ENCODE assay signal across 8 cellular contexts in the genomic region with DNA sequence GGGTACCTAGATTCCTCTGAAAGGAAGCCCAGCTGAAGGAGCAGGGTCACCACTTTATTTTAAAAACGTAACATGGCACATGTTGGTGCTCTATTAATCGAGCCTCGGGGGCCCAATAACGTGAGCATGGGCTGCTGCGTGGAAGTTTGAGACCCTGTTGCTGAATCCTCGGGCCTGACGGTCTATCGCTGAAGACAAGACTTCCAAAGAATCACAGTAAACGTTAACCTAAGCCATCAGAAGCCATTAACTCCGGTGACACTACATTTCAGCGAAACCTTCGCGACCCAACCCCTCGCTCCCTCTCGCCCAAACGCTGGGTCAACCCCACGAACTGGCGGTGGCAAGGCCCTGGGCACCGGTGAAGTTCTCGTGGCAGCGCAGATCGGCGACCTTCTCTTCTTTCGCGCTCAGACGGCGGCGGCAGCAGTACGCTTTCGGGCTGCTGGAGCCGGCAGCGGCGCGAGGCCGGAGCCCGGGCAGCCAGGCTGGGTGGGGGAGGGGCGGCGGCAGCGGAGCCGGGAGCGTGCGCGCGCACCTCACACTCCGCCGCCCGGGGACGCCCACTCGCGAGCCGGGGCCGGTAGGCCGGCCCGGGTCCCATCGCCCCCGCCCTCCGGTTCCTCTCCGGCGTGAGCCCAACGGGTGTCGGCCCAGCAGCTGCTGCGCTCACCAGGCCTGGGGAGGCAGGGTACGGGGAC. TPM values are rescaled to one million over a fixed set of nuclear protein-coding genes. Genes with fewer than 3 reads are reported as not detected.
A peak's percentile ranks its signal among the peaks of the same experiment; 100 is the strongest.
DNase-seq lines count a peak whose midpoint lies in the region; ATAC-seq and TF ChIP-seq lines count a peak whose summit lies in the region.

No MANE protein-coding gene starts in this region.

- peak overlapping the region; percentile 100 for H2BK5ac ChIP-seq in trophoblast cell (ENCODE audit: low read depth, low read length, poor library complexity)

- ATAC-seq in GM21717 (IDR thresholded peaks at IDR 0.05; ENCODE audit: unreplicated experiment): peak; percentile 35

- no peaks in the 10 kb centered on the region for H3K27me3 ChIP-seq in cardiac muscle cell
- no peaks in the 10 kb centered on the region for H3K27me3 ChIP-seq in trophoblast cell (ENCODE audit: insufficient read depth, low read length)
- H3K27me3 ChIP-seq in tibial artery: no peaks in the 10 kb centered on the region

- peak overlapping the region; percentile 97 for H3K27ac ChIP-seq in cardiac muscle cell
- H3K27ac ChIP-seq in trophoblast cell (ENCODE audit: low read depth, low read length): peak overlapping the region; percentile 100
- H3K27ac ChIP-seq in tibial artery: peak overlapping the region; percentile 86 to 98

- H3K23ac ChIP-seq in trophoblast cell (ENCODE audit: low read length): no peak overlapping the region

- H3K18ac ChIP-seq in trophoblast cell (ENCODE audit: low read length): peak overlapping the region; percentile 100

- intact Hi-C loops in tibial artery (cut with DNase I; ENCODE audit: low total_unique reads): loop anchor here (5.0 to 10.0 kb wide), 2 partner anchors 241 to 558 kb away; a partner anchor contains a TSS

- H3K14ac ChIP-seq in trophoblast cell (ENCODE audit: low read length): peak overlapping the region; percentile 100

- no CpG with 5 or more reads among the region's 63 CpGs for WGBS in trophoblast cell (ENCODE audit: extremely low coverage, insufficient coverage, insufficient read length)

- H2BK120ac ChIP-seq in trophoblast cell (ENCODE audit: insufficient read depth, low read length, poor library complexity): peak overlapping the region; percentile 99

- H4K91ac ChIP-seq in trophoblast cell (ENCODE audit: low read depth, low read length): peak overlapping the region; percentile 99

- peaks cover 15% of the 10 kb centered on the region for H3K79me2 ChIP-seq in trophoblast cell (ENCODE audit: control insufficient read depth, insufficient read depth, low read length, poor library complexity)

- H3K9ac ChIP-seq in trophoblast cell (ENCODE audit: low read length): peak overlapping the region; percentile 98

- H2AK5ac ChIP-seq in trophoblast cell (ENCODE audit: low read length): peak overlapping the region; percentile 91

- H4K12ac ChIP-seq in trophoblast cell (ENCODE audit: low read depth, low read length): peak overlapping the region; percentile 95

- no peak for TF ChIP-seq CTCF in cardiac muscle cell (IDR thresholded peaks at IDR 0.05; ENCODE audit: low read depth, low read length)
- no peak for TF ChIP-seq CTCF in tibial artery (IDR thresholded peaks at IDR 0.05)

- peak overlapping the region; percentile 92 for H2AFZ ChIP-seq in trophoblast cell (ENCODE audit: insufficient read depth, low read length, poor library complexity)

- H3K4ac ChIP-seq in trophoblast cell (ENCODE audit: low read depth, low read length): peak overlapping the region; percentile 93

- H3K79me1 ChIP-seq in trophoblast cell (ENCODE audit: low read length): peaks cover 20% of the 10 kb centered on the region

- no peaks in the 10 kb centered on the region for H3K9me3 ChIP-seq in cardiac muscle cell (ENCODE audit: low read depth)
- H3K9me3 ChIP-seq in trophoblast cell (ENCODE audit: insufficient read depth, low read depth, low read length): no peaks in the 10 kb centered on the region
- H3K9me3 ChIP-seq in tibial artery: no peaks in the 10 kb centered on the region

- peak overlapping the region; percentile 100 for H4K8ac ChIP-seq in trophoblast cell (ENCODE audit: low read depth, low read length)

- H3K4me2 ChIP-seq in trophoblast cell (ENCODE audit: low read length): peak overlapping the region; percentile 99

- H2BK12ac ChIP-seq in trophoblast cell (ENCODE audit: low read length): peak overlapping the region; percentile 42

- peak; percentile 82 for DNase-seq in ELR (ENCODE audit: low read depth)
- peak; percentile 56 for DNase-seq in KG1 (lab: John Stamatoyannopoulos, UW)
- DNase-seq in SKM-1 treated with dmso at 0.1 percent for 144 hours (lab: John Stamatoyannopoulos, UW; ENCODE audit: unreplicated experiment): peak; percentile 66
- DNase-seq in activated naive CD8-positive, alpha-beta T cell treated with anti-CD3 and anti-CD28 coated beads, Interleukin-2, amount 50 U/mL, for 16 hours (ENCODE audit: low read depth, low spot score): peak; percentile 48
- peak; percentile 87 for DNase-seq in cardiac muscle cell (ENCODE audit: low read depth in 1 of 2, low spot score in 1 of 2)
- DNase-seq in trophoblast cell: peak; percentile 57 to 76
- peak; percentile 80 to 92 for DNase-seq in tibial artery

- peaks cover 41% of the 10 kb centered on the region for H3K4me1 ChIP-seq in cardiac muscle cell (ENCODE audit: low read depth)
- peaks cover 3 to 11% of the 10 kb centered on the region in 2 experiments for H3K4me1 ChIP-seq in trophoblast cell (ENCODE audit: control insufficient read depth in 1 of 2, insufficient read depth in 2 of 2, low read length in 2 of 2)
- H3K4me1 ChIP-seq in tibial artery: peaks cover 0 to 51% (median 19%) of the 10 kb centered on the region in 4 donors

- peak overlapping the region; percentile 80 for H3K4me3 ChIP-seq in cardiac muscle cell
- H3K4me3 ChIP-seq in trophoblast cell (ENCODE audit: low read depth, low read length): peak overlapping the region; percentile 95
- H3K4me3 ChIP-seq in tibial artery: peak overlapping the region; percentile 71 to 93

- H3K36me3 ChIP-seq in cardiac muscle cell (no peaks in the 10 kb centered on the region), trophoblast cell (ENCODE audit: control insufficient read depth in 1 of 2, insufficient read depth in 2 of 2, low read length in 2 of 2) (no peaks in the 10 kb centered on the region), tibial artery (no peaks in the 10 kb centered on the region)

RNA-seq across cellular contexts. Expression of a gene that starts 0.8 kb away (rescaled TPM):
- total RNA-seq in cardiac muscle cell: 20.0 and 20.6 TPM in 2 replicates
- polyA plus RNA-seq in cardiac muscle cell: 30.0 and 33.7 TPM in 2 replicates
- polyA plus RNA-seq in trophoblast cell (2013): 145 and 152 TPM in 2 replicates

Comparison
In these comparisons a context has a peak if more than half of its experiments do, and no peak if none do; other contexts are left out.
1. Peak in every context shown above with its lines: DNase-seq, ATAC-seq, H3K4me3 ChIP-seq and H3K27ac ChIP-seq.